ENCODE assay signal across 8 cellular contexts in genomic region chr6:53066059-53066406, GRCh38. TPM values are rescaled to one million over a fixed set of nuclear protein-coding genes. Genes with fewer than 3 reads are reported as not detected.
DNase-seq lines count a peak whose midpoint lies in the region; TF ChIP-seq lines count a peak whose summit lies in the region.

No MANE protein-coding gene starts in this region.

- H3K9me3 ChIP-seq in HUES48 (ENCODE audit: control insufficient read depth, insufficient read depth, low read length) (no peaks in the 10 kb centered on the region), colonic mucosa (no peaks in the 10 kb centered on the region)

- no peak overlapping the region for H3K27ac ChIP-seq in HUES48 (ENCODE audit: low read depth, low read length)
- peak overlapping the region; percentile 92 for H3K27ac ChIP-seq in colonic mucosa
- H3K27ac ChIP-seq in layer of hippocampus (ENCODE audit: low read depth, low read length): peak overlapping the region; percentile 92

- H3K27me3 ChIP-seq in HUES48 (ENCODE audit: control insufficient read depth, insufficient read depth, low read length) (no peaks in the 10 kb centered on the region), colonic mucosa (no peaks in the 10 kb centered on the region), layer of hippocampus (ENCODE audit: control insufficient read depth, insufficient read depth, low read length) (no peaks in the 10 kb centered on the region)

- no peak for TF ChIP-seq CTCF in colonic mucosa (IDR thresholded peaks at IDR 0.05)

- DNase-seq in COLO668 (lab: John Stamatoyannopoulos, UW; ENCODE audit: unreplicated experiment) (peak; percentile 43), colonic mucosa (peak; percentile 47), H4 (ENCODE audit: low spot score) (no peak), NCI-H2196 (lab: John Stamatoyannopoulos, UW; ENCODE audit: unreplicated experiment) (no peak)
- peak; percentile 10 for DNase-seq in activated CD4-positive, alpha-beta T cell treated with anti-CD3 and anti-CD28 coated beads for 1 hour
- DNase-seq in stimulated activated CD4-positive, alpha-beta T cell treated with anti-CD3 and anti-CD28 coated beads, Interleukin-1b, Interleukin-23, amount 100 ng/mL, for 4 hours (ENCODE audit: low read depth in 2 of 2): peak; percentile 8 to 20

- H3K9ac ChIP-seq in HUES48 (ENCODE audit: low read depth, low read length): no peak overlapping the region
- H3K9ac ChIP-seq in colonic mucosa (ENCODE audit: low read depth in 2 of 2, low read length in 2 of 2): peak overlapping the region; percentile 95 to 99

- H3K4me3 ChIP-seq in HUES48 (ENCODE audit: low read depth, low read length): peak overlapping the region; percentile 98
- H3K4me3 ChIP-seq in colonic mucosa: peak overlapping the region; percentile 92

- H3K4me1 ChIP-seq in HUES48 (ENCODE audit: control insufficient read depth, insufficient read depth, low read length) (peaks cover 3% of the 10 kb centered on the region; the same call in 1 of the 2 replicates), colonic mucosa (peaks cover 7% of the 10 kb centered on the region)

- intact Hi-C loops in colonic mucosa (cut with DNase I): no loop called here

- H3K36me3 ChIP-seq in HUES48 (ENCODE audit: control insufficient read depth, insufficient read depth, low read length) (peaks cover 3% of the 10 kb centered on the region; the same call in 1 of the 2 replicates), colonic mucosa (no peaks in the 10 kb centered on the region)

RNA-seq across cellular contexts. Expression of gene FBXO9, which starts 0.8 kb away (rescaled TPM):
- 10 to 100 TPM; 49.7 to 57.9 TPM for total RNA-seq in colonic mucosa
- total RNA-seq in H4 (2014; rRNA removed; shearing (Covaris generic)): 43.6 and 45.5 TPM in 2 replicates

RNA-seq across cellular contexts. Expression of gene CILK1, which starts 4.4 kb away (rescaled TPM):
- total RNA-seq in colonic mucosa: 10 to 100 TPM; 15.6 to 24.8 TPM
- total RNA-seq in H4 (2014; rRNA removed; shearing (Covaris generic)): 7.8 and 9.7 TPM in 2 replicates

Comparison
In these comparisons a context has a peak if more than half of its experiments do, and no peak if none do; other contexts are left out.
1. DNase-seq: peak in COLO668 (single experiment), activated CD4-positive, alpha-beta T cell treated with anti-CD3 and anti-CD28 coated beads for 1 hour (single experiment), colonic mucosa (single experiment) and stimulated activated CD4-positive, alpha-beta T cell treated with anti-CD3 and anti-CD28 coated beads, Interleukin-1b, Interleukin-23, amount 100 ng/mL, for 4 hours (2 of 2); none in H4 (single experiment) and NCI-H2196 (single experiment).